In genomic region chr5:73983661-73984060, GRCh38 we compare ENCODE assay signal across 28 cellular contexts.
"Had no signal": no experiment of that assay in that cellular context is flagged by ENCODE, and none has a peak within 500 bp of the region (broad histone marks: within the 10 kb centered on the region; RNA-seq: fewer than 3 reads in every experiment).

No MANE protein-coding gene starts in this region.

- H3K4me3 ChIP-seq: ascending aorta, K562, SK-N-MC had no signal

- H3K4me1 ChIP-seq: ascending aorta had no signal

- H3K9me3 ChIP-seq: ascending aorta had no signal

- ATAC-seq: activated naive CD4-positive, alpha-beta T cell treated with anti-CD3 and anti-CD28 coated beads, Interleukin-2, amount 50 U/mL, for 72 hours; activated naive CD8-positive, alpha-beta T cell treated with anti-CD3 and anti-CD28 coated beads, Interleukin-2, amount 50 U/mL, for 24 hours; activated T-cell treated with anti-CD3 and anti-CD28 coated beads, Interleukin-2, amount 50 U/mL, for 4 hours; K562; Panc1; Right ventricle myocardium inferior; T-cell had no signal

- DNase-seq: activated CD4-positive, alpha-beta memory T cell treated with anti-CD3 and anti-CD28 coated beads for 36 hours; activated CD4-positive, alpha-beta T cell treated with anti-CD3 and anti-CD28 coated beads, Interleukin-2, amount 10 ng/mL, durations not matched to agents 7 days and 5 days; activated CD4-positive, CD25-positive, alpha-beta regulatory T cell; activated CD8-positive, alpha-beta memory T cell treated with anti-CD3 and anti-CD28 coated beads for 24 hours; activated effector memory CD4-positive, alpha-beta T cell treated with anti-CD3 and anti-CD28 coated beads, Interleukin-2, amount 50 U/mL, for 16 hours; activated naive CD4-positive, alpha-beta T cell treated with Interleukin-2 at 50 U/mL for 16 hours; activated naive CD8-positive, alpha-beta T cell treated with anti-CD3 and anti-CD28 coated beads, Interleukin-2, amount 50 U/mL, for 24 hours; activated T-cell treated with anti-CD3 and anti-CD28 coated beads, Interleukin-2, amount 50 U/mL, for 4 hours; amniotic stem cell; Karpas-422; NCI-H1105 treated with DMSO at 0.1 percent for 48 hours; NCI-H1930; NCI-H2171; NCI-H2227 treated with DMSO at 0.1 percent for 48 hours; NCI-H446 treated with DMSO at 0.1 percent for 48 hours; NCI-H524 treated with DMSO at 0.1 percent for 48 hours; NCI-H748 treated with DMSO at 0.1 percent for 48 hours; RPMI8226; T-cell; T-helper 2 cell; T1000 had no signal

- H3K27ac ChIP-seq: ascending aorta, SK-N-MC had no signal

- H3K36me3 Mint-ChIP-seq: activated CD4-positive, alpha-beta memory T cell treated with anti-CD3 and anti-CD28 coated beads for 36 hours; activated naive CD4-positive, alpha-beta T cell treated with anti-CD3 and anti-CD28 coated beads, Interleukin-2, amount 50 U/mL, for 72 hours; brain; T-cell had no signal

- H3K4me3 Mint-ChIP-seq: activated CD4-positive, alpha-beta memory T cell treated with anti-CD3 and anti-CD28 coated beads for 36 hours; activated CD4-positive, alpha-beta T cell treated with anti-CD3 and anti-CD28 coated beads, Interleukin-2, amount 10 ng/mL, durations not matched to agents 7 days and 5 days; activated naive CD8-positive, alpha-beta T cell treated with anti-CD3 and anti-CD28 coated beads, Interleukin-2, amount 50 U/mL, for 24 hours; activated T-cell treated with anti-CD3 and anti-CD28 coated beads, Interleukin-2, amount 50 U/mL, for 4 hours; brain; T-cell had no signal

- H3K27me3 Mint-ChIP-seq: activated CD4-positive, alpha-beta T cell treated with anti-CD3 and anti-CD28 coated beads, Interleukin-2, amount 10 ng/mL, durations not matched to agents 7 days and 5 days; brain had no signal

- H3K9me3 Mint-ChIP-seq: activated CD4-positive, alpha-beta memory T cell treated with anti-CD3 and anti-CD28 coated beads for 36 hours; activated CD4-positive, alpha-beta T cell treated with anti-CD3 and anti-CD28 coated beads, Interleukin-2, amount 10 ng/mL, durations not matched to agents 7 days and 5 days; activated naive CD4-positive, alpha-beta T cell treated with anti-CD3 and anti-CD28 coated beads, Interleukin-2, amount 50 U/mL, for 72 hours; activated naive CD8-positive, alpha-beta T cell treated with anti-CD3 and anti-CD28 coated beads, Interleukin-2, amount 50 U/mL, for 24 hours; activated T-cell treated with anti-CD3 and anti-CD28 coated beads, Interleukin-2, amount 50 U/mL, for 4 hours; T-cell had no signal

- H3K4me1 Mint-ChIP-seq: activated CD4-positive, alpha-beta T cell treated with anti-CD3 and anti-CD28 coated beads, Interleukin-2, amount 10 ng/mL, durations not matched to agents 7 days and 5 days; activated naive CD8-positive, alpha-beta T cell treated with anti-CD3 and anti-CD28 coated beads, Interleukin-2, amount 50 U/mL, for 24 hours; T-cell had no signal

- H3K36me3 ChIP-seq: ascending aorta had no signal

- H3K27me3 ChIP-seq: ascending aorta had no signal

- H3K27ac Mint-ChIP-seq: activated CD4-positive, alpha-beta memory T cell treated with anti-CD3 and anti-CD28 coated beads for 36 hours; activated CD4-positive, alpha-beta T cell treated with anti-CD3 and anti-CD28 coated beads, Interleukin-2, amount 10 ng/mL, durations not matched to agents 7 days and 5 days; activated naive CD4-positive, alpha-beta T cell treated with anti-CD3 and anti-CD28 coated beads, Interleukin-2, amount 50 U/mL, for 72 hours; activated naive CD8-positive, alpha-beta T cell treated with anti-CD3 and anti-CD28 coated beads, Interleukin-2, amount 50 U/mL, for 24 hours; T-cell had no signal
